1 cellular context compared by ENCODE assay signal in the genomic region with DNA sequence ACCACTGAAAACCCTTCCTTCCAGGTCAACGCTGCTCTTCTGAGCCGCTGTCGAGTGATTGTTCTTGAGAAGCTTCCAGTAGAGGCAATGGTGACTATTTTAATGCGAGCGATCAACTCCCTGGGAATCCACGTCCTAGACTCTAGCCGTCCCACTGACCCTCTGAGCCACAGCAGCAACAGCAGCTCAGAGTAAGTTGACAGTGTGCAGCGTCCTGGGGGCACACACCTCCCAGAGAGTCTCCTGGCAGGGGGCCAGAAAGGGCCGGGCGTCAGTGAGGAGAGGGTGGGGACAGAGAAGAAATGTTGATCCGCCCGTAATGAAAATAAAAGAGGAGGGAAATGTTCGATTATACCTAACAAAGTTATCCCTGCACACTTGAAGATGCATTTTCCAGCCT.
TF ChIP-seq lines count a peak whose summit lies in the region.

No MANE protein-coding gene starts in this region.

TF ChIP-seq in HEK293, 187 proteins besides CTCF, POLR2A, EP300 and RAD21 (continued from another document):
- TF ChIP-seq, protein P1, sequence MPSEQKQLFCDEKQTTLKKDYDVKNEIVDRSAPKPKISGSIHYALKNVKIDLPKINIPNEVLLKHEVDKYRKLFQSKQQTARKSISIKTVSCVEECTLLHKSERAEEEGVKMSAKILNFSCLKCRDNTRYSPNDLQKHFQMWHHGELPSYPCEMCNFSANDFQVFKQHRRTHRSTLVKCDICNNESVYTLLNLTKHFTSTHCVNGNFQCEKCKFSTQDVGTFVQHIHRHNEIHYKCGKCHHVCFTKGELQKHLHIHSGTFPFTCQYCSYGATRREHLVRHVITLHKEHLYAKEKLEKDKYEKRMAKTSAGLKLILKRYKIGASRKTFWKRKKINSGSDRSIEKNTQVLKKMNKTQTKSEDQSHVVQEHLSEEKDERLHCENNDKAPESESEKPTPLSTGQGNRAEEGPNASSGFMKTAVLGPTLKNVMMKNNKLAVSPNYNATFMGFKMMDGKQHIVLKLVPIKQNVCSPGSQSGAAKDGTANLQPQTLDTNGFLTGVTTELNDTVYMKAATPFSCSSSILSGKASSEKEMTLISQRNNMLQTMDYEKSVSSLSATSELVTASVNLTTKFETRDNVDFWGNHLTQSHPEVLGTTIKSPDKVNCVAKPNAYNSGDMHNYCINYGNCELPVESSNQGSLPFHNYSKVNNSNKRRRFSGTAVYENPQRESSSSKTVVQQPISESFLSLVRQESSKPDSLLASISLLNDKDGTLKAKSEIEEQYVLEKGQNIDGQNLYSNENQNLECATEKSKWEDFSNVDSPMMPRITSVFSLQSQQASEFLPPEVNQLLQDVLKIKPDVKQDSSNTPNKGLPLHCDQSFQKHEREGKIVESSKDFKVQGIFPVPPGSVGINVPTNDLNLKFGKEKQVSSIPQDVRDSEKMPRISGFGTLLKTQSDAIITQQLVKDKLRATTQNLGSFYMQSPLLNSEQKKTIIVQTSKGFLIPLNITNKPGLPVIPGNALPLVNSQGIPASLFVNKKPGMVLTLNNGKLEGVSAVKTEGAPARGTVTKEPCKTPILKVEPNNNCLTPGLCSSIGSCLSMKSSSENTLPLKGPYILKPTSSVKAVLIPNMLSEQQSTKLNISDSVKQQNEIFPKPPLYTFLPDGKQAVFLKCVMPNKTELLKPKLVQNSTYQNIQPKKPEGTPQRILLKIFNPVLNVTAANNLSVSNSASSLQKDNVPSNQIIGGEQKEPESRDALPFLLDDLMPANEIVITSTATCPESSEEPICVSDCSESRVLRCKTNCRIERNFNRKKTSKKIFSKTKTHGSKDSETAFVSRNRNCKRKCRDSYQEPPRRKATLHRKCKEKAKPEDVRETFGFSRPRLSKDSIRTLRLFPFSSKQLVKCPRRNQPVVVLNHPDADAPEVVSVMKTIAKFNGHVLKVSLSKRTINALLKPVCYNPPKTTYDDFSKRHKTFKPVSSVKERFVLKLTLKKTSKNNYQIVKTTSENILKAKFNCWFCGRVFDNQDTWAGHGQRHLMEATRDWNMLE (tag by site-specific recombination; conservative IDR thresholded peaks at IDR 0.05; ENCODE audit: low read depth), result no peak
- peak; percentile 71; the same call in 1 of the 2 replicates for TF ChIP-seq ZNF184 (tag by site-specific recombination; IDR thresholded peaks at IDR 0.05)
- 0 out of 2 replicates have a peak, but pooled peaks have one; percentile 34 for TF ChIP-seq ZNF561 (tag by site-specific recombination; IDR thresholded peaks at IDR 0.05; ENCODE audit: borderline replicate concordance)
- TF ChIP-seq GLIS1 (tag by site-specific recombination; IDR thresholded peaks at IDR 0.05), result peak; percentile 93
- peak; percentile 56; the same call in 1 of the 2 replicates for TF ChIP-seq TRIM28 (IDR thresholded peaks at IDR 0.05; ENCODE audit: borderline replicate concordance, low read length)
- peak; percentile 82 for TF ChIP-seq KLF10 (tag by site-specific recombination; IDR thresholded peaks at IDR 0.05)
- TF ChIP-seq OSR2 (tag by site-specific recombination; IDR thresholded peaks at IDR 0.05), result peak; percentile 32; the same call in 1 of the 2 replicates
- TF ChIP-seq ZEB2 (tag by site-specific recombination; IDR thresholded peaks at IDR 0.05), result peak; percentile 19; the same call in 1 of the 2 replicates
- peak; percentile 78 for TF ChIP-seq KLF1 (tag by site-specific recombination; IDR thresholded peaks at IDR 0.05)
- 0 out of 2 replicates have a peak, but pooled peaks have one; percentile 17 for TF ChIP-seq ZNF157 (tag by site-specific recombination; IDR thresholded peaks at IDR 0.05)
- 0 out of 2 replicates have a peak, but pooled peaks have one; percentile 59 for TF ChIP-seq ZNF324 (tag by site-specific recombination; IDR thresholded peaks at IDR 0.05)
- TF ChIP-seq ZNF423 (tag by site-specific recombination; IDR thresholded peaks at IDR 0.05), result peak; percentile 61; the same call in 1 of the 2 replicates
- peak; percentile 48; the same call in 1 of the 2 replicates for TF ChIP-seq ZNF10 (tag by site-specific recombination; IDR thresholded peaks at IDR 0.05)
- TF ChIP-seq, protein P2, sequence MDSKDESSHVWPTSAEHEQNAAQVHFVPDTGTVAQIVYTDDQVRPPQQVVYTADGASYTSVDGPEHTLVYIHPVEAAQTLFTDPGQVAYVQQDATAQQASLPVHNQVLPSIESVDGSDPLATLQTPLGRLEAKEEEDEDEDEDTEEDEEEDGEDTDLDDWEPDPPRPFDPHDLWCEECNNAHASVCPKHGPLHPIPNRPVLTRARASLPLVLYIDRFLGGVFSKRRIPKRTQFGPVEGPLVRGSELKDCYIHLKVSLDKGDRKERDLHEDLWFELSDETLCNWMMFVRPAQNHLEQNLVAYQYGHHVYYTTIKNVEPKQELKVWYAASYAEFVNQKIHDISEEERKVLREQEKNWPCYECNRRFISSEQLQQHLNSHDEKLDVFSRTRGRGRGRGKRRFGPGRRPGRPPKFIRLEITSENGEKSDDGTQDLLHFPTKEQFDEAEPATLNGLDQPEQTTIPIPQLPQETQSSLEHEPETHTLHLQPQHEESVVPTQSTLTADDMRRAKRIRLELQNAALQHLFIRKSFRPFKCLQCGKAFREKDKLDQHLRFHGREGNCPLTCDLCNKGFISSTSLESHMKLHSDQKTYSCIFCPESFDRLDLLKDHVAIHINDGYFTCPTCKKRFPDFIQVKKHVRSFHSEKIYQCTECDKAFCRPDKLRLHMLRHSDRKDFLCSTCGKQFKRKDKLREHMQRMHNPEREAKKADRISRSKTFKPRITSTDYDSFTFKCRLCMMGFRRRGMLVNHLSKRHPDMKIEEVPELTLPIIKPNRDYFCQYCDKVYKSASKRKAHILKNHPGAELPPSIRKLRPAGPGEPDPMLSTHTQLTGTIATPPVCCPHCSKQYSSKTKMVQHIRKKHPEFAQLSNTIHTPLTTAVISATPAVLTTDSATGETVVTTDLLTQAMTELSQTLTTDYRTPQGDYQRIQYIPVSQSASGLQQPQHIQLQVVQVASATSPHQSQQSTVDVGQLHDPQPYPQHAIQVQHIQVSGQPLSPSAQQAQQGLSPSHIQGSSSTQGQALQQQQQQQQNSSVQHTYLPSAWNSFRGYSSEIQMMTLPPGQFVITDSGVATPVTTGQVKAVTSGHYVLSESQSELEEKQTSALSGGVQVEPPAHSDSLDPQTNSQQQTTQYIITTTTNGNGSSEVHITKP (tag by site-specific recombination; IDR thresholded peaks at IDR 0.05), result 0 out of 2 replicates have a peak, but pooled peaks have one; percentile 19
- TF ChIP-seq, protein P3, sequence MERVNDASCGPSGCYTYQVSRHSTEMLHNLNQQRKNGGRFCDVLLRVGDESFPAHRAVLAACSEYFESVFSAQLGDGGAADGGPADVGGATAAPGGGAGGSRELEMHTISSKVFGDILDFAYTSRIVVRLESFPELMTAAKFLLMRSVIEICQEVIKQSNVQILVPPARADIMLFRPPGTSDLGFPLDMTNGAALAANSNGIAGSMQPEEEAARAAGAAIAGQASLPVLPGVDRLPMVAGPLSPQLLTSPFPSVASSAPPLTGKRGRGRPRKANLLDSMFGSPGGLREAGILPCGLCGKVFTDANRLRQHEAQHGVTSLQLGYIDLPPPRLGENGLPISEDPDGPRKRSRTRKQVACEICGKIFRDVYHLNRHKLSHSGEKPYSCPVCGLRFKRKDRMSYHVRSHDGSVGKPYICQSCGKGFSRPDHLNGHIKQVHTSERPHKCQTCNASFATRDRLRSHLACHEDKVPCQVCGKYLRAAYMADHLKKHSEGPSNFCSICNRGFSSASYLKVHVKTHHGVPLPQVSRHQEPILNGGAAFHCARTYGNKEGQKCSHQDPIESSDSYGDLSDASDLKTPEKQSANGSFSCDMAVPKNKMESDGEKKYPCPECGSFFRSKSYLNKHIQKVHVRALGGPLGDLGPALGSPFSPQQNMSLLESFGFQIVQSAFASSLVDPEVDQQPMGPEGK (tag by site-specific recombination; IDR thresholded peaks at IDR 0.05), result peak; percentile 78
- TF ChIP-seq KLF17 (tag by site-specific recombination; IDR thresholded peaks at IDR 0.05), result peak; percentile 76; the same call in 1 of the 2 replicates
- TF ChIP-seq ZNF600 (tag by site-specific recombination; IDR thresholded peaks at IDR 0.05), result peak; percentile 67
- peak; percentile 87 for TF ChIP-seq ZNF660 (tag by site-specific recombination; IDR thresholded peaks at IDR 0.05)
- TF ChIP-seq FEZF1 (tag by site-specific recombination; IDR thresholded peaks at IDR 0.05), result 0 out of 2 replicates have a peak, but pooled peaks have one; percentile 11
- TF ChIP-seq WT1 (tag by site-specific recombination; IDR thresholded peaks at IDR 0.05), result peak; percentile 44; the same call in 1 of the 2 replicates
- no peak for TF ChIP-seq AEBP2 (tag by site-specific recombination; IDR thresholded peaks at IDR 0.05; ENCODE audit: borderline replicate concordance)
- TF ChIP-seq ZNF37A (tag by site-specific recombination; IDR thresholded peaks at IDR 0.05), result peak; percentile 41; the same call in 1 of the 2 replicates
- 0 out of 2 replicates have a peak, but pooled peaks have one; percentile 4 for TF ChIP-seq IKZF3 (tag by site-specific recombination; IDR thresholded peaks at IDR 0.05)
- no peak for TF ChIP-seq PRDM1 (tag by site-specific recombination; IDR thresholded peaks at IDR 0.05)
- peak; percentile 55 for TF ChIP-seq ZNF341 (tag by site-specific recombination; IDR thresholded peaks at IDR 0.05; ENCODE audit: low read depth)
- no peak for TF ChIP-seq ZNF654 (tag by site-specific recombination; IDR thresholded peaks at IDR 0.05; ENCODE audit: low read depth)
- TF ChIP-seq, protein P4, sequence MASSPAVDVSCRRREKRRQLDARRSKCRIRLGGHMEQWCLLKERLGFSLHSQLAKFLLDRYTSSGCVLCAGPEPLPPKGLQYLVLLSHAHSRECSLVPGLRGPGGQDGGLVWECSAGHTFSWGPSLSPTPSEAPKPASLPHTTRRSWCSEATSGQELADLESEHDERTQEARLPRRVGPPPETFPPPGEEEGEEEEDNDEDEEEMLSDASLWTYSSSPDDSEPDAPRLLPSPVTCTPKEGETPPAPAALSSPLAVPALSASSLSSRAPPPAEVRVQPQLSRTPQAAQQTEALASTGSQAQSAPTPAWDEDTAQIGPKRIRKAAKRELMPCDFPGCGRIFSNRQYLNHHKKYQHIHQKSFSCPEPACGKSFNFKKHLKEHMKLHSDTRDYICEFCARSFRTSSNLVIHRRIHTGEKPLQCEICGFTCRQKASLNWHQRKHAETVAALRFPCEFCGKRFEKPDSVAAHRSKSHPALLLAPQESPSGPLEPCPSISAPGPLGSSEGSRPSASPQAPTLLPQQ (tag by site-specific recombination; IDR thresholded peaks at IDR 0.05), result peak; percentile 34; the same call in 1 of the 2 replicates
